1 cellular context compared by ENCODE assay signal in the genomic region with DNA sequence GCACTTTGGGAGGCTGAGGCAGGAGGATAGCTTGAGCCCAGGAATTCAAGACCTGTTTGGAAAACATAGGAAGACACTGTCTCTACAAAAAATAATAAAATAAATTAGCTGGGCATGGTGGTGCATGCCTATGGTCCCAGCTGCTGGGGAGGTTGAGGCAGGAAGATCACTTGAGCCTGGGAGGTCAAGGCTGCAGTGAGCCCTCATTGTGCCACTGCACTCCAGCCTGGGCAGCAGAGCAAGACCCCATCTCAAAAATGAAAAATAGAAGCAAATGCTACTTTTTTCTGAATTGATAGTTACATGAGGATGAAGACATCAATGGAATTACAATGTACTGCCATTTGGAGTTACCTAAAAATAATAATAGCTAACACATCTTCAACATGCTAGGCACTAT.
TF ChIP-seq lines count a peak whose summit lies in the region.

No MANE protein-coding gene starts in this region.

TF ChIP-seq in HepG2, 621 proteins besides CTCF, POLR2A, EP300 and RAD21 (continued from another document):
- TF ChIP-seq, protein P1, sequence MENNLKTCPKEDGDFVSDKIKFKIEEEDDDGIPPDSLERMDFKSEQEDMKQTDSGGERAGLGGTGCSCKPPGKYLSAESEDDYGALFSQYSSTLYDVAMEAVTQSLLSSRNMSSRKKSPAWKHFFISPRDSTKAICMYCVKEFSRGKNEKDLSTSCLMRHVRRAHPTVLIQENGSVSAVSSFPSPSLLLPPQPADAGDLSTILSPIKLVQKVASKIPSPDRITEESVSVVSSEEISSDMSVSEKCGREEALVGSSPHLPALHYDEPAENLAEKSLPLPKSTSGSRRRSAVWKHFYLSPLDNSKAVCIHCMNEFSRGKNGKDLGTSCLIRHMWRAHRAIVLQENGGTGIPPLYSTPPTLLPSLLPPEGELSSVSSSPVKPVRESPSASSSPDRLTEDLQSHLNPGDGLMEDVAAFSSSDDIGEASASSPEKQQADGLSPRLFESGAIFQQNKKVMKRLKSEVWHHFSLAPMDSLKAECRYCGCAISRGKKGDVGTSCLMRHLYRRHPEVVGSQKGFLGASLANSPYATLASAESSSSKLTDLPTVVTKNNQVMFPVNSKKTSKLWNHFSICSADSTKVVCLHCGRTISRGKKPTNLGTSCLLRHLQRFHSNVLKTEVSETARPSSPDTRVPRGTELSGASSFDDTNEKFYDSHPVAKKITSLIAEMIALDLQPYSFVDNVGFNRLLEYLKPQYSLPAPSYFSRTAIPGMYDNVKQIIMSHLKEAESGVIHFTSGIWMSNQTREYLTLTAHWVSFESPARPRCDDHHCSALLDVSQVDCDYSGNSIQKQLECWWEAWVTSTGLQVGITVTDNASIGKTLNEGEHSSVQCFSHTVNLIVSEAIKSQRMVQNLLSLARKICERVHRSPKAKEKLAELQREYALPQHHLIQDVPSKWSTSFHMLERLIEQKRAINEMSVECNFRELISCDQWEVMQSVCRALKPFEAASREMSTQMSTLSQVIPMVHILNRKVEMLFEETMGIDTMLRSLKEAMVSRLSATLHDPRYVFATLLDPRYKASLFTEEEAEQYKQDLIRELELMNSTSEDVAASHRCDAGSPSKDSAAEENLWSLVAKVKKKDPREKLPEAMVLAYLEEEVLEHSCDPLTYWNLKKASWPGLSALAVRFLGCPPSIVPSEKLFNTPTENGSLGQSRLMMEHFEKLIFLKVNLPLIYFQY (CRISPR knock-in tag; IDR thresholded peaks at IDR 0.05; ENCODE audit: borderline replicate concordance), result no peak
- TF ChIP-seq AGO2 (optimal IDR thresholded peaks at IDR 0.05; ENCODE audit: low read depth, low read length), result no peak
TF ChIP-seq in HepG2: peak in this region for 1.
